ENCODE assay signal across 2 cellular contexts in the genomic region with DNA sequence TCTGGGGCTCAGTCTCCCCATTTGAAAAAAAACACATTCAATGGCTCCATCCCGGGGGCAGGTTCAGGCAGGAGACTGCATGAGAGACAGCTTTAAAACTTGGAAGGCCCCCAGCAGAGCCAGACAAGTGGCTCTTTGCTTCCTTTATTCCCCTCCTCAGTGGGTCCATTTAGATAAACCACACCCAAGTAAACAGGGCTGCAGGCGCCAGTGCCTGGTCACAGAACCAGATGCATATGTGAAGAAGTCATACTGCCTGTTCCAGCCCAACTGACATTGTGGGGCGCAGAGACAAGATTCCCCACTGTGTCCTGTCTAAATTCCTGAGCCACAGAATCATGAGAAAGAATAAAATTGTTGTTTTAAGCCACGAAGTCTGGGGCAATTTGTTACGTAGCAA.
TF ChIP-seq lines count a peak whose summit lies in the region.

No MANE protein-coding gene starts in this region.

TF ChIP-seq in SK-N-SH treated with all-trans-retinoic acid at 6 μM for 48 hours, 23 proteins besides CTCF, POLR2A, EP300 and RAD21 (continued from another document):
- TF ChIP-seq, protein P1, sequence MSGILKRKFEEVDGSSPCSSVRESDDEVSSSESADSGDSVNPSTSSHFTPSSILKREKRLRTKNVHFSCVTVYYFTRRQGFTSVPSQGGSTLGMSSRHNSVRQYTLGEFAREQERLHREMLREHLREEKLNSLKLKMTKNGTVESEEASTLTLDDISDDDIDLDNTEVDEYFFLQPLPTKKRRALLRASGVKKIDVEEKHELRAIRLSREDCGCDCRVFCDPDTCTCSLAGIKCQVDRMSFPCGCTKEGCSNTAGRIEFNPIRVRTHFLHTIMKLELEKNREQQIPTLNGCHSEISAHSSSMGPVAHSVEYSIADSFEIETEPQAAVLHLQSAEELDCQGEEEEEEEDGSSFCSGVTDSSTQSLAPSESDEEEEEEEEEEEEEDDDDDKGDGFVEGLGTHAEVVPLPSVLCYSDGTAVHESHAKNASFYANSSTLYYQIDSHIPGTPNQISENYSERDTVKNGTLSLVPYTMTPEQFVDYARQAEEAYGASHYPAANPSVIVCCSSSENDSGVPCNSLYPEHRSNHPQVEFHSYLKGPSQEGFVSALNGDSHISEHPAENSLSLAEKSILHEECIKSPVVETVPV (CRISPR knock-in tag; IDR thresholded peaks at IDR 0.05), result no peak
TF ChIP-seq in SK-N-SH treated with all-trans-retinoic acid at 6 μM for 48 hours: peak in this region for 0.

TF ChIP-seq in WTC11, 78 proteins besides CTCF, POLR2A, EP300 and RAD21 (continued from another document):
- TF ChIP-seq, protein P2, sequence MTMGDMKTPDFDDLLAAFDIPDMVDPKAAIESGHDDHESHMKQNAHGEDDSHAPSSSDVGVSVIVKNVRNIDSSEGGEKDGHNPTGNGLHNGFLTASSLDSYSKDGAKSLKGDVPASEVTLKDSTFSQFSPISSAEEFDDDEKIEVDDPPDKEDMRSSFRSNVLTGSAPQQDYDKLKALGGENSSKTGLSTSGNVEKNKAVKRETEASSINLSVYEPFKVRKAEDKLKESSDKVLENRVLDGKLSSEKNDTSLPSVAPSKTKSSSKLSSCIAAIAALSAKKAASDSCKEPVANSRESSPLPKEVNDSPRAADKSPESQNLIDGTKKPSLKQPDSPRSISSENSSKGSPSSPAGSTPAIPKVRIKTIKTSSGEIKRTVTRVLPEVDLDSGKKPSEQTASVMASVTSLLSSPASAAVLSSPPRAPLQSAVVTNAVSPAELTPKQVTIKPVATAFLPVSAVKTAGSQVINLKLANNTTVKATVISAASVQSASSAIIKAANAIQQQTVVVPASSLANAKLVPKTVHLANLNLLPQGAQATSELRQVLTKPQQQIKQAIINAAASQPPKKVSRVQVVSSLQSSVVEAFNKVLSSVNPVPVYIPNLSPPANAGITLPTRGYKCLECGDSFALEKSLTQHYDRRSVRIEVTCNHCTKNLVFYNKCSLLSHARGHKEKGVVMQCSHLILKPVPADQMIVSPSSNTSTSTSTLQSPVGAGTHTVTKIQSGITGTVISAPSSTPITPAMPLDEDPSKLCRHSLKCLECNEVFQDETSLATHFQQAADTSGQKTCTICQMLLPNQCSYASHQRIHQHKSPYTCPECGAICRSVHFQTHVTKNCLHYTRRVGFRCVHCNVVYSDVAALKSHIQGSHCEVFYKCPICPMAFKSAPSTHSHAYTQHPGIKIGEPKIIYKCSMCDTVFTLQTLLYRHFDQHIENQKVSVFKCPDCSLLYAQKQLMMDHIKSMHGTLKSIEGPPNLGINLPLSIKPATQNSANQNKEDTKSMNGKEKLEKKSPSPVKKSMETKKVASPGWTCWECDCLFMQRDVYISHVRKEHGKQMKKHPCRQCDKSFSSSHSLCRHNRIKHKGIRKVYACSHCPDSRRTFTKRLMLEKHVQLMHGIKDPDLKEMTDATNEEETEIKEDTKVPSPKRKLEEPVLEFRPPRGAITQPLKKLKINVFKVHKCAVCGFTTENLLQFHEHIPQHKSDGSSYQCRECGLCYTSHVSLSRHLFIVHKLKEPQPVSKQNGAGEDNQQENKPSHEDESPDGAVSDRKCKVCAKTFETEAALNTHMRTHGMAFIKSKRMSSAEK (CRISPR knock-in tag; IDR thresholded peaks at IDR 0.05; ENCODE audit: borderline replicate concordance), result no peak
- TF ChIP-seq FOXJ3 (CRISPR knock-in tag; IDR thresholded peaks at IDR 0.05; ENCODE audit: borderline replicate concordance) (no peak), NFYB (CRISPR knock-in tag; conservative IDR thresholded peaks at IDR 0.05; ENCODE audit: low read depth) (no peak), KAT7 (CRISPR knock-in tag; IDR thresholded peaks at IDR 0.05; ENCODE audit: borderline replicate concordance) (no peak), CREB1 (CRISPR knock-in tag; IDR thresholded peaks at IDR 0.05) (no peak), NFE2L1 (CRISPR knock-in tag; IDR thresholded peaks at IDR 0.05) (no peak), ZNF232 (CRISPR knock-in tag; IDR thresholded peaks at IDR 0.05) (no peak), CREM (CRISPR knock-in tag; IDR thresholded peaks at IDR 0.05) (no peak), PRRX2 (CRISPR knock-in tag; IDR thresholded peaks at IDR 0.05) (no peak), GTF2I (CRISPR knock-in tag; conservative IDR thresholded peaks at IDR 0.05) (no peak), SMAD4 (CRISPR knock-in tag; IDR thresholded peaks at IDR 0.05) (no peak)
